8 cellular contexts compared by ENCODE assay signal in genomic region chrX:21373637-21374162, GRCh38. TPM values are rescaled to one million over a fixed set of nuclear protein-coding genes. Genes with fewer than 3 reads are reported as not detected.
DNase-seq lines count a peak whose midpoint lies in the region; ATAC-seq, FAIRE-seq and TF ChIP-seq lines count a peak whose summit lies in the region.

No MANE protein-coding gene starts in this region.

- TF ChIP-seq CTCF in liver (IDR thresholded peaks at IDR 0.05; ENCODE audit: low read depth, low read length, missing input control) (no peak), HepG2 (CRISPR knock-in tag; IDR thresholded peaks at IDR 0.05) (no peak), SU-DHL-6 (IDR thresholded peaks at IDR 0.05; ENCODE audit: insufficient read depth, low read length, poor library complexity, severe bottlenecking) (no peak), chondrocyte (IDR thresholded peaks at IDR 0.05) (no peak), tibial artery (IDR thresholded peaks at IDR 0.05) (no peak)

- DNase-seq in HepG2 (ENCODE audit: low spot score) = no peak
- no peak for DNase-seq in chondrocyte (ENCODE audit: low spot score)
- DNase-seq in tibial artery = peak in 1 of 2 donors; percentile 62
- DNase-seq in MV-4-11 (lab: John Stamatoyannopoulos, UW) = no peak

- no peak for TF ChIP-seq RAD21 in liver (IDR thresholded peaks at IDR 0.05)
- TF ChIP-seq RAD21 in HepG2 (CRISPR knock-in tag; IDR thresholded peaks at IDR 0.05) = no peak

- TF ChIP-seq EP300 in HepG2 (IDR thresholded peaks at IDR 0.05; ENCODE audit: low read depth in 2 of 2, low read length in 2 of 2) = no peak
- no peak for TF ChIP-seq EP300 in HepG2 (CRISPR knock-in tag; IDR thresholded peaks at IDR 0.05; ENCODE audit: borderline replicate concordance)

- H3K79me2 ChIP-seq in HepG2 (ENCODE audit: insufficient read depth, low read length) (no peaks in the 10 kb centered on the region), SU-DHL-6 (ENCODE audit: insufficient read depth, low read length) (peaks cover 6% of the 10 kb centered on the region; the same call in 1 of the 2 replicates)

- H3K27ac Mint-ChIP-seq in chondrocyte (ENCODE audit: unreplicated experiment) = no peak overlapping the region

- peak overlapping the region; percentile 48 to 61 for H3K27ac ChIP-seq in liver (ENCODE audit: low read depth in 1 of 2, low read length in 2 of 2)
- no peak overlapping the region for H3K27ac ChIP-seq in HepG2 (ENCODE audit: extremely low read length, insufficient read depth, low read length)
- peak overlapping the region; percentile 57 for H3K27ac ChIP-seq in SU-DHL-6 (ENCODE audit: low read depth, low read length)
- peak overlapping the region; percentile 62 to 66 for H3K27ac ChIP-seq in tibial artery

- H3K4me1 ChIP-seq in liver (ENCODE audit: control insufficient read depth in 4 of 4, insufficient read depth in 4 of 4, low read length in 3 of 4) (peaks cover 0 to 14% (median 2%) of the 10 kb centered on the region in 4 donors), HepG2 (ENCODE audit: insufficient read depth, low read length) (no peaks in the 10 kb centered on the region), mononuclear cell (ENCODE audit: insufficient read depth, low read length) (peaks cover 4% of the 10 kb centered on the region), tibial artery (no peaks in the 10 kb centered on the region)

- no peak for TF ChIP-seq POLR2A in HepG2 (IDR thresholded peaks at IDR 0.05; ENCODE audit: insufficient read depth in 1 of 2, low read depth in 2 of 2, low read length in 2 of 2)

- CTCF ChIA-PET in HepG2 (lab: Yijun Ruan, JAX; ENCODE audit: low intra/inter-chr PET ratio, low total read pairs) = no interaction called here

- H3K36me3 Mint-ChIP-seq in chondrocyte (ENCODE audit: low read depth) = no peaks in the 10 kb centered on the region

- in situ Hi-C loops in HepG2 (cut with HindIII; ENCODE audit: extremely low pct_ligation_motif_present, low pct_unique_long_range_greater_than_20kb) = loop anchor here (25.0 kb wide), 1 partner anchor 836 kb away; no protein-coding TSS in a partner anchor

- FAIRE-seq in HepG2 (lab: Jason Lieb, UNC) = no peak

- peaks cover 37% of the 10 kb centered on the region for H3K27me3 Mint-ChIP-seq in chondrocyte (ENCODE audit: low read depth)

- no peak overlapping the region for H3K9ac ChIP-seq in liver (ENCODE audit: low read depth in 1 of 2, low read length in 2 of 2)
- no peak overlapping the region for H3K9ac ChIP-seq in HepG2 (ENCODE audit: insufficient read depth, low read depth, low read length)
- H3K9ac ChIP-seq in SU-DHL-6 (ENCODE audit: low read length) = peak overlapping the region; percentile 83

- peaks cover 5% of the 10 kb centered on the region for H3K4me1 Mint-ChIP-seq in chondrocyte (ENCODE audit: low read depth)

- H3K9me3 ChIP-seq in liver (ENCODE audit: control insufficient read depth in 4 of 4, low read length in 3 of 4) = no peaks in the 10 kb centered on the region
- no peaks in the 10 kb centered on the region for H3K9me3 ChIP-seq in HepG2 (ENCODE audit: low read length)
- H3K9me3 ChIP-seq in SU-DHL-6 (ENCODE audit: insufficient read depth, low read length) = no peaks in the 10 kb centered on the region
- no peaks in the 10 kb centered on the region for H3K9me3 ChIP-seq in mononuclear cell (ENCODE audit: low read depth, low read length)
- no peaks in the 10 kb centered on the region for H3K9me3 ChIP-seq in tibial artery

- no peaks in the 10 kb centered on the region for H3K9me2 ChIP-seq in SU-DHL-6 (replicated peaks; ENCODE audit: insufficient read depth, low read length)

- H3F3A ChIP-seq in SU-DHL-6 (ENCODE audit: insufficient read depth) = no peaks in the 10 kb centered on the region

- no peak overlapping the region for H2AFZ ChIP-seq in HepG2 (ENCODE audit: low read length)
- H2AFZ ChIP-seq in SU-DHL-6 (ENCODE audit: low read depth, low read length, severe bottlenecking) = peak overlapping the region; percentile 82

- H3K27me3 ChIP-seq in liver (ENCODE audit: control insufficient read depth in 4 of 4, insufficient read depth in 4 of 4, low read length in 3 of 4) (no peaks in the 10 kb centered on the region), HepG2 (ENCODE audit: control insufficient read depth in 1 of 2, insufficient read depth in 2 of 2, low read length in 2 of 2) (no peaks in the 10 kb centered on the region; a peak in 1 of 5 replicates), SU-DHL-6 (ENCODE audit: low read length) (no peaks in the 10 kb centered on the region), mononuclear cell (ENCODE audit: insufficient read depth, low read length) (peaks cover 11% of the 10 kb centered on the region), tibial artery (no peaks in the 10 kb centered on the region)

- ATAC-seq in HepG2 (no peak), HG03064 (IDR thresholded peaks at IDR 0.05; ENCODE audit: low read depth, unreplicated experiment) (peak; percentile 16)

- no peaks in the 10 kb centered on the region for H3K36me3 ChIP-seq in liver (ENCODE audit: control insufficient read depth in 4 of 4, insufficient read depth in 3 of 4, low read depth in 1 of 4, low read length in 3 of 4)
- no peaks in the 10 kb centered on the region for H3K36me3 ChIP-seq in HepG2 (replicated peaks in 1 of 2; ENCODE audit: control insufficient read depth in 1 of 2, insufficient read depth in 2 of 2, low read length in 2 of 2)
- H3K36me3 ChIP-seq in SU-DHL-6 (ENCODE audit: low read length) = no peaks in the 10 kb centered on the region
- no peaks in the 10 kb centered on the region for H3K36me3 ChIP-seq in tibial artery

- intact Hi-C loops in HepG2 (cut with micrococcal nuclease; ENCODE audit: unreplicated experiment) = no loop called here
- intact Hi-C loops in tibial artery (cut with DNase I; ENCODE audit: low total_unique reads) = no loop called here

- WGBS in liver = under 1% methylated on average over 50 of the region's 50 CpGs
- WGBS in HepG2 (ENCODE audit: low lambda C conversion rate) = no CpG with 5 or more reads among the region's 50 CpGs

- peak overlapping the region; percentile 35 to 71 (median 63) for H3K4me3 ChIP-seq in liver (ENCODE audit: low read depth in 1 of 3, low read length in 3 of 3)
- H3K4me3 ChIP-seq in HepG2 (replicated peaks in 1 of 3; ENCODE audit: insufficient read depth in 1 of 3, low read depth in 2 of 3, low read length in 3 of 3) = no peak overlapping the region; a peak in 1 of 6 replicates
- peak overlapping the region; percentile 57 for H3K4me3 ChIP-seq in SU-DHL-6 (ENCODE audit: insufficient read depth, low read length, poor library complexity, severe bottlenecking)
- peak overlapping the region; percentile 43 for H3K4me3 ChIP-seq in mononuclear cell (ENCODE audit: low read length)
- peak overlapping the region; percentile 58 to 65 for H3K4me3 ChIP-seq in tibial artery

- no TSS peak for BruUV-seq in HepG2 (replicated peaks; lab: Mats Ljungman, UMichigan)

- H3K4me2 ChIP-seq in HepG2 (ENCODE audit: low read depth, low read length) = no peak overlapping the region
- H3K4me2 ChIP-seq in SU-DHL-6 (ENCODE audit: low read depth, low read length, poor library complexity, severe bottlenecking) = peak overlapping the region; percentile 88

- POLR2A ChIA-PET in HepG2 (lab: Yijun Ruan, JAX) = no interaction called here

- H3K4me3 Mint-ChIP-seq in chondrocyte (ENCODE audit: unreplicated experiment) = peak overlapping the region; percentile 61

- H3K9me3 Mint-ChIP-seq in chondrocyte (ENCODE audit: low read depth) = no peaks in the 10 kb centered on the region

- no peaks in the 10 kb centered on the region for H4K20me1 ChIP-seq in HepG2 (ENCODE audit: insufficient read depth, low read length)
- no peaks in the 10 kb centered on the region for H4K20me1 ChIP-seq in SU-DHL-6 (ENCODE audit: low read depth, low read length)

TF ChIP-seq in liver, 16 proteins besides CTCF, POLR2A, EP300 and RAD21 (continues in another document):
- TF ChIP-seq SP1 (IDR thresholded peaks at IDR 0.05) (no peak), FOXA1 (IDR thresholded peaks at IDR 0.05) (no peak)

TF ChIP-seq in HepG2, 621 proteins besides CTCF, POLR2A, EP300 and RAD21 (continues in another document):
- TF ChIP-seq ZNF354B (CRISPR knock-in tag; IDR thresholded peaks at IDR 0.05) = no peak
- no peak for TF ChIP-seq ATM (IDR thresholded peaks at IDR 0.05; ENCODE audit: borderline replicate concordance)
- TF ChIP-seq TOE1 (CRISPR knock-in tag; IDR thresholded peaks at IDR 0.05) = no peak
- TF ChIP-seq, protein P1, sequence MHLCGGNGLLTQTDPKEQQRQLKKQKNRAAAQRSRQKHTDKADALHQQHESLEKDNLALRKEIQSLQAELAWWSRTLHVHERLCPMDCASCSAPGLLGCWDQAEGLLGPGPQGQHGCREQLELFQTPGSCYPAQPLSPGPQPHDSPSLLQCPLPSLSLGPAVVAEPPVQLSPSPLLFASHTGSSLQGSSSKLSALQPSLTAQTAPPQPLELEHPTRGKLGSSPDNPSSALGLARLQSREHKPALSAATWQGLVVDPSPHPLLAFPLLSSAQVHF (CRISPR knock-in tag; IDR thresholded peaks at IDR 0.05) = no peak
- no peak for TF ChIP-seq KLF13 (CRISPR knock-in tag; IDR thresholded peaks at IDR 0.05)

RNA-seq across cellular contexts. Expression of gene CNKSR2, which starts 0.5 kb away (rescaled TPM):
- total RNA-seq in liver (1 to 10 TPM; 2.1 to 3.3 TPM), HepG2 (2016; rRNA removed; fragmentation: Illumina TruSeq; extraction: Trizol) (not detected in 2 replicates), chondrocyte (1.7 to 4.1 TPM (median 1.8 TPM) in 3 replicates), mononuclear cell (15.8 TPM)
- polyA plus RNA-seq in liver (1 to 10 TPM in 1 of 2 donors, under 1 TPM in 1; 0.55 to 1.9 TPM), HepG2 (2011; rRNA removed) (not detected in 2 replicates)
- not detected in 2 replicates for total RNA-seq in HepG2 (2016; cell fraction: cytosol; rRNA removed; fragmentation: Illumina TruSeq; extraction: Trizol; ENCODE audit: low read depth)
- not detected in 2 replicates for total RNA-seq in HepG2 (2016; cell fraction: insoluble cytoplasmic fraction; rRNA removed; fragmentation: Illumina TruSeq; extraction: Trizol)
- total RNA-seq in HepG2 (2016; cell fraction: membrane; rRNA removed; fragmentation: Illumina TruSeq; extraction: Trizol) = not detected in 2 replicates
- not detected in 2 replicates for total RNA-seq in HepG2 (2016; cell fraction: nucleus; rRNA removed; fragmentation: Illumina TruSeq; extraction: Trizol)
- polyA plus RNA-seq in HepG2 (2011; cell fraction: cytosol; rRNA removed) = not detected in 2 replicates
- polyA plus RNA-seq in HepG2 (2011; cell fraction: nucleus; rRNA removed) = not detected in 2 replicates
- not detected in 2 replicates for polyA plus RNA-seq in HepG2 (2012)
- not detected in 2 replicates for polyA plus RNA-seq in HepG2 (2016; cell fraction: cytosol; fragmentation: Illumina TruSeq; extraction: Trizol; ENCODE audit: low read depth)
- not detected in 2 replicates for polyA plus RNA-seq in HepG2 (2016; cell fraction: insoluble cytoplasmic fraction; fragmentation: Illumina TruSeq; extraction: Trizol; ENCODE audit: low read depth)
- not detected in 2 replicates for polyA plus RNA-seq in HepG2 (2016; cell fraction: membrane; fragmentation: Illumina TruSeq; extraction: Trizol; ENCODE audit: low read depth)
- not detected in 2 replicates for polyA plus RNA-seq in HepG2 (2016; cell fraction: nucleus; fragmentation: Illumina TruSeq; extraction: Trizol; ENCODE audit: insufficient read depth, low read depth)
- not detected in 2 replicates for polyA minus RNA-seq in HepG2 (2011; rRNA and poly(A)+ RNA removed; ENCODE audit: low replicate concordance)
- not detected in 2 replicates for polyA minus RNA-seq in HepG2 (2011; cell fraction: cytosol; rRNA and poly(A)+ RNA removed)
- not detected in 2 replicates for polyA minus RNA-seq in HepG2 (2011; cell fraction: nucleus; rRNA and poly(A)+ RNA removed)

Comparison
In these comparisons a context has a peak if more than half of its experiments do, and no peak if none do; other contexts are left out.
1. H3K4me3 ChIP-seq: peak in liver (3 of 3), SU-DHL-6 (single experiment), mononuclear cell (single experiment) and tibial artery (2 of 2); none in HepG2 (0 of 3).